ENCODE assay signal across 13 cellular contexts in the genomic region with DNA sequence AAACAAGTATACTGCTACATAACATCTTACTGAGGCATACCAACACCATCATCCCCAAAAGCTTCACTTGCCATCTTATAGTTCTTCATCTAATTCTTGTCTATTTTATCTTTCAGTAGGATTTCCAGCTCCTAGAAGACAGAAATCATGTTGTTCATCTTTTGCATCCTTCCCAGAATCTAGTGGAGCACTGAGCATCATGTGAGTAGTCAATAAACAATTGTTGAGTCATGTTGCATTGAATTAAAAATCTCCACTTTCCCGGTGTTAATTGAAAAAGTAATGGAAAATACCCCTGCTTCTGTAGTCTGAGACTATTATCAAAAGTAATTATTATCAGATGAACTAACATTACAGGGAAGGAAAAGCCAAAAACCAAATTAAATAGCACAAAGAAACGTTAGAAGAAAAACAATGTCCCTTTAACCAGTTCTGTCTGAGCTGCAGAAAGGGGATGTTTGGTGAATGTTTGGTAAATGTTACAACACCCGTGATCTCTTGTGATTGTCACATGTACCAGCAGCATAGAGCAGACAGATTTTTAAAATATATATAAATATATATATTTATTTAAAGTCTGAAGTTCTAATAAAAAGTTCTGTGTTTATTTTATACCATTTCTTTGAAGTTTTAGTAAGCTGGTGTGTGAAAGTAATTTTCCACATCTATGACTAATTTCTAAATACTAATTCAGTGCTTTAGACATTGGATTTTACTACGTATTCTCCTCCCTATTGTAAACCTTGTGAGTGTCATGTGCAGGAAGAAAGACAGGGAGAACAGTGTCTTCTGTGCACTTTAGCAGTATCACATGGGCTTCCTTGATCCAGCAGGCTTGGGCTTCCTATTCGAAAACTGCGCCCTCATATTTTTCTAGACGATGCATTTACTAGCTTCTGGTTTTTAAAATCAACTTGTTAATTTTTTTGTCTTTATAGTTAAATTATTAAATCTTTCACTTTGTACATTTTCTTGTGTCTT.
A peak's percentile ranks its signal among the peaks of the same experiment; 100 is the strongest.
DNase-seq lines count a peak whose midpoint lies in the region; ATAC-seq, FAIRE-seq and TF ChIP-seq lines count a peak whose summit lies in the region.
"Had no signal": no experiment of that assay in that cellular context is flagged by ENCODE, and none has a peak within 500 bp of the region (broad histone marks: within the 10 kb centered on the region; RNA-seq: fewer than 3 reads in every experiment).

No MANE protein-coding gene starts in this region.

- peak; percentile 67 for DNase-seq in CD1c-positive myeloid dendritic cell (ENCODE audit: extremely low spot score)
- peak; percentile 8 for DNase-seq in MV-4-11 (lab: John Stamatoyannopoulos, UW)
- no peak for DNase-seq in esophagus muscularis mucosa (ENCODE audit: extremely low spot score)
- no peak for DNase-seq in sciatic nerve (ENCODE audit: low spot score)
- DNase-seq in SK-N-DZ (ENCODE audit: low spot score), result no peak
- DNase-seq in frontal cortex (ENCODE audit: low spot score in 2 of 2), result no peak
- no peak for DNase-seq in NCI-H345 (lab: John Stamatoyannopoulos, UW)
- DNase-seq: activated CD4-positive, CD25-positive, alpha-beta regulatory T cell; activated CD8-positive, alpha-beta memory T cell treated with anti-CD3 and anti-CD28 coated beads, Interleukin-2, amount 50 U/mL, for 48 hours; activated naive CD8-positive, alpha-beta T cell treated with anti-CD3 and anti-CD28 coated beads for 36 hours; erythroblast; NCI-H1048 had no signal

- FAIRE-seq in frontal cortex (lab: Jason Lieb, UNC), result no peak

- no peak overlapping the region for H3K4me3 ChIP-seq in esophagus muscularis mucosa

- H3K9me3 ChIP-seq in esophagus muscularis mucosa, result no peaks in the 10 kb centered on the region

- TF ChIP-seq EP300 in esophagus muscularis mucosa (IDR thresholded peaks at IDR 0.05), result no peak

- WGBS in esophagus muscularis mucosa, result 40% methylated on average over 7 of the region's 7 CpGs

- intact Hi-C loops in esophagus muscularis mucosa (cut with DNase I) (no loop called here), sciatic nerve (cut with DNase I) (no loop called here)

- TF ChIP-seq CTCF in esophagus muscularis mucosa (IDR thresholded peaks at IDR 0.05), result no peak

- H3K27me3 ChIP-seq in esophagus muscularis mucosa, result no peaks in the 10 kb centered on the region

- ATAC-seq in sciatic nerve, result peak; percentile 66
- no peak for ATAC-seq in GM18861 (IDR thresholded peaks at IDR 0.05; ENCODE audit: unreplicated experiment)

- no peaks in the 10 kb centered on the region for H3K36me3 ChIP-seq in esophagus muscularis mucosa

- no peak for TF ChIP-seq POLR2A in esophagus muscularis mucosa (IDR thresholded peaks at IDR 0.05; ENCODE audit: low read depth)

- peak overlapping the region; percentile 30 to 69 (median 55) for H3K27ac ChIP-seq in esophagus muscularis mucosa (replicated peaks in 1 of 4)

- H3K4me1 ChIP-seq in esophagus muscularis mucosa, result peaks cover 0 to 17% (median 13%) of the 10 kb centered on the region in 4 donors

Comparison
In these comparisons a context has a peak if more than half of its experiments do, and no peak if none do; other contexts are left out.
1. DNase-seq: peak in CD1c-positive myeloid dendritic cell (single experiment) and MV-4-11 (single experiment); none in esophagus muscularis mucosa (single experiment), sciatic nerve (single experiment), SK-N-DZ (single experiment), frontal cortex (0 of 2) and NCI-H345 (single experiment).